ENCODE assay signal across 1 cellular context in genomic region chr2:178273787-178274360, GRCh38.
TF ChIP-seq lines count a peak whose summit lies in the region.

No MANE protein-coding gene starts in this region.

TF ChIP-seq in IMR-90, 13 proteins besides CTCF, POLR2A, EP300 and RAD21 (continued from another document):
- TF ChIP-seq RFX5 (IDR thresholded peaks at IDR 0.05; ENCODE audit: low read depth, low read length): no peak
